ENCODE assay signal across 18 cellular contexts in genomic region chr11:68643576-68643975, GRCh38. TPM values are rescaled to one million over a fixed set of nuclear protein-coding genes. Genes with fewer than 3 reads are reported as not detected.
DNase-seq lines count a peak whose midpoint lies in the region; TF ChIP-seq lines count a peak whose summit lies in the region.
"Had no signal": no experiment of that assay in that cellular context is flagged by ENCODE, and none has a peak within 500 bp of the region (broad histone marks: within the 10 kb centered on the region; RNA-seq: fewer than 3 reads in every experiment).

No MANE protein-coding gene starts in this region.

- CTCF ChIA-PET in BJ (lab: Yijun Ruan, JAX): interaction anchor here (1.2 kb wide), 2 partner anchors 39 to 43 kb away, joined by 3 read pairs; no protein-coding TSS in a partner anchor
- CTCF ChIA-PET in HEK293 (lab: Yijun Ruan, JAX): interaction anchor here (0.6 to 1.4 kb wide), 3 partner anchors 12 to 157 kb away, joined by 3 to 5 read pairs (median 3); no protein-coding TSS in a partner anchor

- H3K27me3 ChIP-seq in BJ (ENCODE audit: control insufficient read depth, insufficient read depth, low read length) (peaks cover 23% of the 10 kb centered on the region), adipocyte (replicated peaks; ENCODE audit: control insufficient read depth, insufficient read depth, low read length) (peaks cover 54% of the 10 kb centered on the region), kidney epithelial cell (ENCODE audit: control insufficient read depth, insufficient read depth, low read length) (peaks cover 5% of the 10 kb centered on the region)

- H3K36me3 ChIP-seq in BJ (ENCODE audit: control insufficient read depth, insufficient read depth, low read length) (no peaks in the 10 kb centered on the region), HEK293 (ENCODE audit: control insufficient read depth in 2 of 2, insufficient read depth in 1 of 2, low read length in 2 of 2) (no peaks in the 10 kb centered on the region), adipocyte (ENCODE audit: control insufficient read depth, insufficient read depth, low read length, severe bottlenecking) (no peaks in the 10 kb centered on the region), kidney epithelial cell (ENCODE audit: control insufficient read depth, insufficient read depth, low read length) (no peaks in the 10 kb centered on the region)
- H3K36me3 ChIP-seq: SJSA1 had no signal

- DNase-seq in BJ (ENCODE audit: low read depth): no peak
- DNase-seq in adipocyte (ENCODE audit: low read depth): peak; percentile 17
- DNase-seq in kidney epithelial cell (ENCODE audit: low read depth): no peak
- no peak for DNase-seq in amygdala (lab: John Stamatoyannopoulos, UW)
- no peak for DNase-seq in activated CD8-positive, alpha-beta memory T cell treated with anti-CD3 and anti-CD28 coated beads, Interleukin-2, amount 50 U/mL, for 4 hours
- DNase-seq in NCI-H2196 treated with DMSO at 0.1 percent for 48 hours (lab: John Stamatoyannopoulos, UW; ENCODE audit: unreplicated experiment): no peak
- no peak for DNase-seq in posterior vena cava (ENCODE audit: low spot score)
- DNase-seq: activated CD4-positive, CD25-positive, alpha-beta regulatory T cell treated with anti-CD3 and anti-CD28 coated beads, Interleukin-2, amount 50 U/mL, for 72 hours; activated naive CD8-positive, alpha-beta T cell treated with anti-CD3 and anti-CD28 coated beads, Interleukin-2, amount 50 U/mL, for 24 hours; activated T-cell treated with anti-CD3 and anti-CD28 coated beads for 4 hours; CD8-positive, alpha-beta T cell; left colon; naive B cell; NCI-H1105 treated with DMSO at 0.1 percent for 48 hours; NCI-H774 had no signal

- H3K27ac ChIP-seq in HEK293 (ENCODE audit: extremely low read depth, low read depth, low read length): no peak overlapping the region
- H3K27ac ChIP-seq: SJSA1, skin epidermis had no signal

- intact Hi-C loops in posterior vena cava (cut with DNase I): no loop called here

- 0 out of 2 replicates have a peak, but pooled peaks have one; percentile 6 for TF ChIP-seq CTCF in BJ (IDR thresholded peaks at IDR 0.05; ENCODE audit: insufficient read depth, low read depth, low read length)
- peak; percentile 40 for TF ChIP-seq CTCF in HEK293 (tag by site-specific recombination; IDR thresholded peaks at IDR 0.05)
- peak; percentile 26 for TF ChIP-seq CTCF in kidney epithelial cell (IDR thresholded peaks at IDR 0.05; ENCODE audit: insufficient read depth, low read length, poor library complexity, severe bottlenecking)

- H3K4me1 ChIP-seq in HEK293 (ENCODE audit: control insufficient read depth, insufficient read depth, low read length) (no peaks in the 10 kb centered on the region), adipocyte (ENCODE audit: control insufficient read depth, insufficient read depth, low read length) (no peaks in the 10 kb centered on the region)
- H3K4me1 ChIP-seq: SJSA1 had no signal

- POLR2A ChIA-PET in BJ (lab: Charles Lee) (interaction anchor here (0.6 kb wide), 1 partner anchor 15 kb away, joined by 11 read pairs; no protein-coding TSS in a partner anchor), HEK293 (lab: Yijun Ruan, JAX) (no interaction called here)

- H3K9me3 ChIP-seq in HEK293 (ENCODE audit: control insufficient read depth, insufficient read depth, low read depth, low read length) (no peaks in the 10 kb centered on the region), adipocyte (ENCODE audit: control insufficient read depth, low read length) (peaks cover 20% of the 10 kb centered on the region)

- H3K4me3 ChIP-seq in BJ (ENCODE audit: low read depth, low read length) (no peak overlapping the region), HEK293 (ENCODE audit: low read depth, low read length) (no peak overlapping the region), adipocyte (ENCODE audit: low read length) (no peak overlapping the region), kidney epithelial cell (ENCODE audit: low read depth, low read length) (no peak overlapping the region)
- H3K4me3 ChIP-seq: SJSA1, skin epidermis had no signal

- no peak overlapping the region for H3K9ac ChIP-seq in adipocyte (ENCODE audit: low read length)

TF ChIP-seq in HEK293, 187 proteins besides CTCF, POLR2A, EP300 and RAD21:
- TF ChIP-seq ZNF394 (tag by site-specific recombination; IDR thresholded peaks at IDR 0.05; ENCODE audit: borderline replicate concordance) (peak; percentile 47; the same call in 1 of the 2 replicates), ZNF404 (tag by site-specific recombination; IDR thresholded peaks at IDR 0.05) (no peak)
TF ChIP-seq in HEK293: peak in this region for 1.

RNA-seq across cellular contexts. Expression of gene GAL, which starts 40.8 kb away (rescaled TPM):
- 2.8 and 3.0 TPM in 2 replicates for polyA plus RNA-seq in BJ (2011; rRNA removed)
- 2.3 and 3.6 TPM in 2 replicates for polyA minus RNA-seq in BJ (2011; rRNA and poly(A)+ RNA removed)
- total RNA-seq in kidney epithelial cell (16.1 and 20.8 TPM in 2 replicates), posterior vena cava (under 1 TPM in 1 of 2 donors, not detected in 1; 0.52 TPM)
- total RNA-seq: CD8-positive, alpha-beta T cell; SJSA1 had no signal

Comparison
In these comparisons a context has a peak if more than half of its experiments do, and no peak if none do; other contexts are left out.
1. RNA of gene GAL, which starts 40.8 kb away (total RNA-seq): 16.1 to 20.8 TPM in kidney epithelial cell; 0.52 TPM in posterior vena cava; every median in the first group is over 10 times any median in the second.
2. Peak in every context shown above with its lines, with median percentiles within 50 percentile points of each other: CTCF ChIP-seq.